In genomic region chrX:107675365-107675654, GRCh38 we compare ENCODE assay signal across 9 cellular contexts. TPM values are rescaled to one million over a fixed set of nuclear protein-coding genes. Genes with fewer than 3 reads are reported as not detected.
DNase-seq lines count a peak whose midpoint lies in the region; ATAC-seq and TF ChIP-seq lines count a peak whose summit lies in the region.
"Had no signal": no experiment of that assay in that cellular context is flagged by ENCODE, and none has a peak within 500 bp of the region (broad histone marks: within the 10 kb centered on the region; RNA-seq: fewer than 3 reads in every experiment).

No MANE protein-coding gene starts in this region.

- H3K4me3 Mint-ChIP-seq in brain: peak overlapping the region in 3 of 5 experiments; percentile 38 to 85 (median 73)

- no peak for TF ChIP-seq CTCF in right atrium auricular region (IDR thresholded peaks at IDR 0.05)
- TF ChIP-seq CTCF in brain (conservative IDR thresholded peaks at IDR 0.05): no peak
- no peak for TF ChIP-seq CTCF in upper lobe of right lung (IDR thresholded peaks at IDR 0.05)

- ATAC-seq in Right ventricle myocardium superior (ENCODE audit: poor library complexity) (no peak), upper lobe of right lung (no peak), GM21825 (IDR thresholded peaks at IDR 0.05; ENCODE audit: unreplicated experiment) (no peak)

- H3K9me3 ChIP-seq in right atrium auricular region (no peaks in the 10 kb centered on the region), mucosa of stomach (ENCODE audit: control insufficient read depth, low read length) (no peaks in the 10 kb centered on the region), upper lobe of right lung (no peaks in the 10 kb centered on the region)
- H3K9me3 ChIP-seq: mucosa of descending colon had no signal

- intact Hi-C loops in Right ventricle myocardium superior (cut with DNase I): loop anchor here (5.0 kb wide), 1 partner anchor 37 kb away; no protein-coding TSS in a partner anchor
- intact Hi-C loops in upper lobe of right lung (cut with DNase I): loop anchor here (5.0 kb wide), 1 partner anchor 37 kb away; no protein-coding TSS in a partner anchor
- intact Hi-C loops in head of caudate nucleus (cut with DNase I): no loop called here

- peaks cover 0 to 46% of the 10 kb centered on the region in 2 donors for H3K4me1 ChIP-seq in right atrium auricular region
- H3K4me1 ChIP-seq in mucosa of stomach (ENCODE audit: control insufficient read depth, insufficient read depth, low read length): peaks cover 38% of the 10 kb centered on the region
- H3K4me1 ChIP-seq in upper lobe of right lung: peaks cover 23% of the 10 kb centered on the region

- no peaks in the 10 kb centered on the region for H3K36me3 Mint-ChIP-seq in brain

- DNase-seq in right atrium auricular region (ENCODE audit: low spot score): no peak
- no peak for DNase-seq in Right ventricle myocardium superior
- no peak for DNase-seq in upper lobe of right lung
- DNase-seq in head of caudate nucleus: no peak
- DNase-seq in dedifferentiated amniotic fluid mesenchymal stem cell (ENCODE audit: extremely low spot score): no peak
- DNase-seq: mucosa of descending colon had no signal

- H3K36me3 ChIP-seq in right atrium auricular region: no peaks in the 10 kb centered on the region
- H3K36me3 ChIP-seq in mucosa of stomach (ENCODE audit: control insufficient read depth, insufficient read depth, low read length): no peaks in the 10 kb centered on the region
- no peaks in the 10 kb centered on the region for H3K36me3 ChIP-seq in upper lobe of right lung

- H3K27me3 ChIP-seq in right atrium auricular region (no peaks in the 10 kb centered on the region), mucosa of stomach (ENCODE audit: control insufficient read depth, insufficient read depth, low read length) (no peaks in the 10 kb centered on the region), upper lobe of right lung (no peaks in the 10 kb centered on the region)

- H3K27me3 Mint-ChIP-seq in brain: peaks cover 16% of the 10 kb centered on the region

- H3K27ac ChIP-seq in right atrium auricular region: peak overlapping the region; percentile 81 to 86
- peak overlapping the region; percentile 98 for H3K27ac ChIP-seq in upper lobe of right lung

- H3K9ac ChIP-seq in mucosa of stomach (ENCODE audit: low read length): peak overlapping the region; percentile 97

- H3K4me1 Mint-ChIP-seq in brain: peaks cover 56% of the 10 kb centered on the region

- H3K4me3 ChIP-seq in right atrium auricular region: peak overlapping the region; percentile 42 to 50
- no peak overlapping the region for H3K4me3 ChIP-seq in mucosa of stomach (ENCODE audit: low read length)
- H3K4me3 ChIP-seq in upper lobe of right lung: peak overlapping the region; percentile 60
- H3K4me3 ChIP-seq: mucosa of descending colon had no signal

- peak overlapping the region in 4 of 5 experiments; percentile 21 to 85 (median 78) for H3K27ac Mint-ChIP-seq in brain

- H3K9me3 Mint-ChIP-seq in brain: no peaks in the 10 kb centered on the region

RNA-seq across cellular contexts. Expression of gene PRPS1, which starts 47.0 kb away (rescaled TPM):
- total RNA-seq in right atrium auricular region: 10 to 100 TPM; 19.0 to 23.8 TPM
- total RNA-seq in Right ventricle myocardium superior: 20.7 TPM
- 39.9 TPM for polyA plus RNA-seq in brain (ENCODE audit: insufficient read depth, low read depth, low replicate concordance)
- 25.6 TPM for total RNA-seq in upper lobe of right lung
